Comparison of ENCODE assay signal across 7 cellular contexts in genomic region chr1:205658943-205659581, GRCh38.
A peak's percentile ranks its signal among the peaks of the same experiment; 100 is the strongest.
DNase-seq lines count a peak whose midpoint lies in the region; ATAC-seq and TF ChIP-seq lines count a peak whose summit lies in the region.

No MANE protein-coding gene starts in this region.

- no peaks in the 10 kb centered on the region for H3K9me3 Mint-ChIP-seq in central memory CD8-positive, alpha-beta T cell

- H3K27ac Mint-ChIP-seq in central memory CD8-positive, alpha-beta T cell (ENCODE audit: low read depth), result peak overlapping the region; percentile 59

- peak; percentile 86 for TF ChIP-seq CTCF in GM12865 (IDR thresholded peaks at IDR 0.05; ENCODE audit: insufficient read depth, low read depth, low read length, missing control alignments)

- H3K27me3 Mint-ChIP-seq in central memory CD8-positive, alpha-beta T cell, result peaks cover 39% of the 10 kb centered on the region

- H3K4me3 ChIP-seq in GM12865 (ENCODE audit: low read depth, low read length), result no peak overlapping the region

- H3K4me3 Mint-ChIP-seq in central memory CD8-positive, alpha-beta T cell, result no peak overlapping the region

- H3K4me1 Mint-ChIP-seq in central memory CD8-positive, alpha-beta T cell, result peaks cover 5% of the 10 kb centered on the region

- no peaks in the 10 kb centered on the region for H3K36me3 Mint-ChIP-seq in central memory CD8-positive, alpha-beta T cell (ENCODE audit: insufficient read depth)

- DNase-seq in GM12865 (ENCODE audit: low read depth) (peak; percentile 78), NCI-H2081 treated with DMSO at 0.1 percent for 48 hours (lab: John Stamatoyannopoulos, UW) (peak; percentile 28), left kidney (ENCODE audit: low read depth, low spot score) (peak; percentile 81)
- DNase-seq in central memory CD8-positive, alpha-beta T cell (ENCODE audit: low spot score in 2 of 2), result peak; percentile 64 to 67
- DNase-seq in stimulated activated CD4-positive, alpha-beta T cell treated with anti-CD3 and anti-CD28 coated beads, Interleukin-4, amount 100 ng/mL, for 24 hours, result peak; percentile 79

- ATAC-seq in HG02759 (IDR thresholded peaks at IDR 0.05; ENCODE audit: unreplicated experiment), result peak; percentile 70
- peak; percentile 85 to 86 for ATAC-seq in activated CD4-positive, CD25-positive, alpha-beta regulatory T cell treated with anti-CD3 and anti-CD28 coated beads, Interleukin-2, amount 50 U/mL, for 24 hours
- peak; percentile 80 for ATAC-seq in central memory CD8-positive, alpha-beta T cell (replicated peaks; ENCODE audit: extremely low read depth, poor library complexity, severe bottlenecking)

Comparison
In these comparisons a context has a peak if more than half of its experiments do, and no peak if none do; other contexts are left out.
1. DNase-seq: peak in every context shown above with its lines; median percentile 81 in left kidney; 79 in stimulated activated CD4-positive, alpha-beta T cell treated with anti-CD3 and anti-CD28 coated beads, Interleukin-4, amount 100 ng/mL, for 24 hours; 78 in GM12865; 66 in central memory CD8-positive, alpha-beta T cell; 28 in NCI-H2081 treated with DMSO at 0.1 percent for 48 hours.